In the genomic region with DNA sequence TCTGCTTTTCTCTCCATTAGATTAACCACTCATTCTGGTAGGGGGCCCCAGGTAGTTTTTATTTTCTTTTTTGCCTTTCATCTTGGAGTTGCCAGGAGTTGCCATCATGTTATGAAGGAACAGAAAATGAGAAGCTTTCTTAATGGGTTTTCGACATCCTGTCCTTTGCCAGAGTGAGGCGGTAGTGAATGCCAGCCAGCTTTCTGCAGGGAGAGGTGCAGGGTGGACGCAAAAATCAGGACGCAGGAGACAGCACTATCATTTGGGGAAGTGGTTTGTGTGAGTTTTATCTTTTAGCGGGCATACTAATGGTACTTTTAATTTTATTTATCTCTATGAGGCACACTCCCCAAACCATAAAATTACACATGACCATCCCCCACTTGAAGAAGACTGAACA, we compare ENCODE assay signal across 8 cellular contexts.
DNase-seq lines count a peak whose midpoint lies in the region; ATAC-seq lines count a peak whose summit lies in the region.

No MANE protein-coding gene starts in this region.

- no peaks in the 10 kb centered on the region for H3K27me3 ChIP-seq in rectal smooth muscle tissue (ENCODE audit: control insufficient read depth, insufficient read depth, low read length)

- DNase-seq in activated T-cell treated with anti-CD3 and anti-CD28 coated beads, Interleukin-2, amount 50 U/mL, for 24 hours = no peak
- DNase-seq in activated T-cell treated with anti-CD3 and anti-CD28 coated beads, Interleukin-2, amount 50 U/mL, for 1 hour = no peak
- DNase-seq in SW480 (ENCODE audit: low spot score) (peak; percentile 71), foreskin melanocyte (peak; percentile 54), GM19240 (ENCODE audit: insufficient read length, low spot score) (no peak)

- H3K36me3 ChIP-seq in rectal smooth muscle tissue (ENCODE audit: control insufficient read depth, insufficient read depth, low read length) = no peaks in the 10 kb centered on the region

- peak overlapping the region; percentile 75 for H3K4me3 Mint-ChIP-seq in activated T-cell treated with anti-CD3 and anti-CD28 coated beads, Interleukin-2, amount 50 U/mL, for 24 hours

- no peak overlapping the region for H3K9ac ChIP-seq in rectal smooth muscle tissue (ENCODE audit: low read length)

- H3K27ac Mint-ChIP-seq in activated T-cell treated with anti-CD3 and anti-CD28 coated beads, Interleukin-2, amount 50 U/mL, for 24 hours = no peak overlapping the region

- peaks cover 77% of the 10 kb centered on the region for H3K27me3 Mint-ChIP-seq in activated T-cell treated with anti-CD3 and anti-CD28 coated beads, Interleukin-2, amount 50 U/mL, for 24 hours

- ATAC-seq in HG03039 (IDR thresholded peaks at IDR 0.05; ENCODE audit: unreplicated experiment) = no peak
- no peak for ATAC-seq in GM19035 (IDR thresholded peaks at IDR 0.05; ENCODE audit: unreplicated experiment)

- H3K4me3 ChIP-seq in rectal smooth muscle tissue (ENCODE audit: low read length) = peak overlapping the region; percentile 80

- H3K4me1 ChIP-seq in rectal smooth muscle tissue (ENCODE audit: control insufficient read depth, insufficient read depth, low read length) = peaks cover 19% of the 10 kb centered on the region

- H3K36me3 Mint-ChIP-seq in activated T-cell treated with anti-CD3 and anti-CD28 coated beads, Interleukin-2, amount 50 U/mL, for 24 hours (ENCODE audit: low read depth) = no peaks in the 10 kb centered on the region

- H3K4me1 Mint-ChIP-seq in activated T-cell treated with anti-CD3 and anti-CD28 coated beads, Interleukin-2, amount 50 U/mL, for 24 hours (ENCODE audit: low read depth) = peaks cover 23% of the 10 kb centered on the region

- H3K27ac ChIP-seq in rectal smooth muscle tissue (ENCODE audit: low read depth, low read length) = peak overlapping the region; percentile 78

- no peaks in the 10 kb centered on the region for H3K9me3 Mint-ChIP-seq in activated T-cell treated with anti-CD3 and anti-CD28 coated beads, Interleukin-2, amount 50 U/mL, for 24 hours

Comparison
In these comparisons a context has a peak if more than half of its experiments do, and no peak if none do; other contexts are left out.
1. DNase-seq: peak in SW480 (single experiment) and foreskin melanocyte (single experiment); none in activated T-cell treated with anti-CD3 and anti-CD28 coated beads, Interleukin-2, amount 50 U/mL, for 24 hours (single experiment), activated T-cell treated with anti-CD3 and anti-CD28 coated beads, Interleukin-2, amount 50 U/mL, for 1 hour (single experiment) and GM19240 (single experiment).